ENCODE assay signal across 1 cellular context in the genomic region with DNA sequence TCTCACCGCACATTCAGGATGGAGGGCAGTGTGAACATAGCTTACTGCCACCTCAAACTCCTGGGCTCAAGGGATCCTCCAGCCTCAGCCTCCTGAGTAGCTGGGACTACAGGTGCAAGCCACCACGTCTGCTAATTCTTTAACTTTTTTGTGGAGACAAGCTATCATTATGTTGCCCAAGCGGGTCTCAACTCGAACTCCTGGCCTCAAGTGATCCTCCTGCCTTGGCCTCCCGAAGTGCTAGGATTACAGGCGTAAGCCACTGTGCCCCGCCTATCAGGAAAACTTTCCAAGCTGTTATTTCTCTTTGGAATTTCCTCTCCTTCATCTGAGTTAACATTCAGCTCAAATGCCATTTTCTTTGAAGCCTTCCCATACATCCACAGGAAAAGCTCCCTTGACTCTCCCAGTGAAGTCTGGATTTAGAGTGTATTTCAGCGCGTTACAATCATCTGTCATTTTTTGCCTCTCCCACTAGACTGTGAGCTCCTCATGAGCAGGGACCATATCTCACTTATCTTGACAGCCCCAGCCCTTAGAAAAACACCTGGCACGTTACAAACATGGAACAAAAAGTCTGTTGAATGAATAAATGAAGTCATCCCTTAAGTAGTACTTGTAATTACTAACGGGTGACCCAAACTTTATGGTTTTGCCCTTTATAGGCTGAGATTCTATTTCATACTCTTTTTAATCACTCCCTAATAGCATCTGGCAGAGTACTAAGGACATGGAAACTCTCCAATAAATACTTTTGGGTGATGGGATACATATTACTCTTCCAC.
A peak's percentile ranks its signal among the peaks of the same experiment; 100 is the strongest.
TF ChIP-seq lines count a peak whose summit lies in the region.

No MANE protein-coding gene starts in this region.

TF ChIP-seq in K562, 482 proteins besides CTCF, POLR2A, EP300 and RAD21 (continued from another document):
- TF ChIP-seq, protein P1, sequence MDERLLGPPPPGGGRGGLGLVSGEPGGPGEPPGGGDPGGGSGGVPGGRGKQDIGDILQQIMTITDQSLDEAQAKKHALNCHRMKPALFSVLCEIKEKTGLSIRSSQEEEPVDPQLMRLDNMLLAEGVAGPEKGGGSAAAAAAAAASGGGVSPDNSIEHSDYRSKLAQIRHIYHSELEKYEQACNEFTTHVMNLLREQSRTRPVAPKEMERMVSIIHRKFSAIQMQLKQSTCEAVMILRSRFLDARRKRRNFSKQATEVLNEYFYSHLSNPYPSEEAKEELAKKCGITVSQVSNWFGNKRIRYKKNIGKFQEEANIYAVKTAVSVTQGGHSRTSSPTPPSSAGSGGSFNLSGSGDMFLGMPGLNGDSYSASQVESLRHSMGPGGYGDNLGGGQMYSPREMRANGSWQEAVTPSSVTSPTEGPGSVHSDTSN (CRISPR knock-in tag; IDR thresholded peaks at IDR 0.05; ENCODE audit: low read depth): no peak
- TF ChIP-seq, protein P1 (tag; conservative IDR thresholded peaks at IDR 0.05; ENCODE audit: low read depth): peak; percentile 40; the same call in 1 of the 2 replicates
- no peak for TF ChIP-seq ZNF174 (CRISPR knock-in tag; IDR thresholded peaks at IDR 0.05)
- no peak for TF ChIP-seq PPARD (CRISPR knock-in tag; IDR thresholded peaks at IDR 0.05)
- TF ChIP-seq ZNF175 (CRISPR knock-in tag; IDR thresholded peaks at IDR 0.05; ENCODE audit: low read depth): no peak
- peak; percentile 12; the same call in 1 of the 2 replicates for TF ChIP-seq TAL1 (IDR thresholded peaks at IDR 0.05)
- no peak for TF ChIP-seq BCOR (IDR thresholded peaks at IDR 0.05)
- TF ChIP-seq, protein P2, sequence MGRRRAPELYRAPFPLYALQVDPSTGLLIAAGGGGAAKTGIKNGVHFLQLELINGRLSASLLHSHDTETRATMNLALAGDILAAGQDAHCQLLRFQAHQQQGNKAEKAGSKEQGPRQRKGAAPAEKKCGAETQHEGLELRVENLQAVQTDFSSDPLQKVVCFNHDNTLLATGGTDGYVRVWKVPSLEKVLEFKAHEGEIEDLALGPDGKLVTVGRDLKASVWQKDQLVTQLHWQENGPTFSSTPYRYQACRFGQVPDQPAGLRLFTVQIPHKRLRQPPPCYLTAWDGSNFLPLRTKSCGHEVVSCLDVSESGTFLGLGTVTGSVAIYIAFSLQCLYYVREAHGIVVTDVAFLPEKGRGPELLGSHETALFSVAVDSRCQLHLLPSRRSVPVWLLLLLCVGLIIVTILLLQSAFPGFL (CRISPR knock-in tag; IDR thresholded peaks at IDR 0.05): no peak
- TF ChIP-seq ZBTB8A (IDR thresholded peaks at IDR 0.05; ENCODE audit: partially characterized antibody): no peak
- TF ChIP-seq, protein P3, sequence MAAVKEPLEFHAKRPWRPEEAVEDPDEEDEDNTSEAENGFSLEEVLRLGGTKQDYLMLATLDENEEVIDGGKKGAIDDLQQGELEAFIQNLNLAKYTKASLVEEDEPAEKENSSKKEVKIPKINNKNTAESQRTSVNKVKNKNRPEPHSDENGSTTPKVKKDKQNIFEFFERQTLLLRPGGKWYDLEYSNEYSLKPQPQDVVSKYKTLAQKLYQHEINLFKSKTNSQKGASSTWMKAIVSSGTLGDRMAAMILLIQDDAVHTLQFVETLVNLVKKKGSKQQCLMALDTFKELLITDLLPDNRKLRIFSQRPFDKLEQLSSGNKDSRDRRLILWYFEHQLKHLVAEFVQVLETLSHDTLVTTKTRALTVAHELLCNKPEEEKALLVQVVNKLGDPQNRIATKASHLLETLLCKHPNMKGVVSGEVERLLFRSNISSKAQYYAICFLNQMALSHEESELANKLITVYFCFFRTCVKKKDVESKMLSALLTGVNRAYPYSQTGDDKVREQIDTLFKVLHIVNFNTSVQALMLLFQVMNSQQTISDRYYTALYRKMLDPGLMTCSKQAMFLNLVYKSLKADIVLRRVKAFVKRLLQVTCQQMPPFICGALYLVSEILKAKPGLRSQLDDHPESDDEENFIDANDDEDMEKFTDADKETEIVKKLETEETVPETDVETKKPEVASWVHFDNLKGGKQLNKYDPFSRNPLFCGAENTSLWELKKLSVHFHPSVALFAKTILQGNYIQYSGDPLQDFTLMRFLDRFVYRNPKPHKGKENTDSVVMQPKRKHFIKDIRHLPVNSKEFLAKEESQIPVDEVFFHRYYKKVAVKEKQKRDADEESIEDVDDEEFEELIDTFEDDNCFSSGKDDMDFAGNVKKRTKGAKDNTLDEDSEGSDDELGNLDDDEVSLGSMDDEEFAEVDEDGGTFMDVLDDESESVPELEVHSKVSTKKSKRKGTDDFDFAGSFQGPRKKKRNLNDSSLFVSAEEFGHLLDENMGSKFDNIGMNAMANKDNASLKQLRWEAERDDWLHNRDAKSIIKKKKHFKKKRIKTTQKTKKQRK (IDR thresholded peaks at IDR 0.05; ENCODE audit: borderline replicate concordance, low read depth, low read length): no peak
